Comparison of ENCODE assay signal across 8 cellular contexts in the genomic region with DNA sequence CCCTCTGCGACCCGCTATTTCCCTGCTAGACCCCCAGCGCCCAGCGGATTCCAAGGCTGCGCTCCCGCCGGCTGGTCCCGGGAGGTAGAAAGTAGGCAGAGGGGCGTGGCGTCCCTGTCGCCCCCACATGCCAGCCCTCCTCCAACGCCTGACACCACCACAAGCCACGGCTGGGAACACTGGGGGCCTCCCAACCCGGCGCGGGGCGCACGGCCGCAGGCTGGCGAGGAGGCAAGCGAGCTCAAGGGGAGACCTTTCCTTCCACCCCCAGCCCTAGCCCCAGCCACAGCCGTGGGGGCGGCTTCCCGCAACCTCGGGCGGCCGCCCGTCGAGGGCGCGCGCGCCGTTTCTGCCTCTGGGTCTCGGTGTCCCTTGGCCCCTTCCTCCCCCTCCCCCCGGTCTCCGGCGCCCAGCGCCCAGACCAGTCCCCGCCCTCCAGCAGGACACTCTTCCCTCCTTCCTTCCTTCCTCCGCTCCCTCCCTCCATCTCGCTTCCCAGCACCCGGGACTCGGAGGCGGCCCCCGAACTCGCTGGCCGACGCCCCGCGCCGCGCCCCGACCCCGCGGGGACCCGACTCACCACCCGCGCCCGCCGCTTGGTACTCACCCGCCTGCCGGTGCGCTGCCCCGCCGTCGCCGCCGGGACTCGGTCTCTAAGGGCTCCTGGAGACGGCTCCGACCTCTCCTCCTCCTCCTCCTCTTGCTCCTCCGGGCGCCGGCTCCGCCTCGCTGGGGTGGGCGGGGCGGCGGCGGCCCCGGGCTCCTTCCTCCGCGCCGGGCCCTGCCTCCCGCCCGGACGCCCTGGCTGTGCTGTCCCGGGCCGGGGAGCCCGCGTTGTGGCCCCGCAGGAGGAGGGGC.
DNase-seq lines count a peak whose midpoint lies in the region; ATAC-seq lines count a peak whose summit lies in the region.

GNG12 (minus strand) TSS at position 731 of the 858 bp plus-strand sequence. CDS start 125,781 bp downstream, outside the sequence.

- H3K4me1 Mint-ChIP-seq in T-helper 1 cell treated with Interleukin-12 subunit alpha and Interleukin-12 subunit beta and Interleukin-4 antibody, amounts not matched to agents 30 μg/mL and 1 μg/mL, for 36 hours (ENCODE audit: low read depth), result peaks cover 6% of the 10 kb centered on the region

- H3K4me3 Mint-ChIP-seq in T-helper 1 cell treated with Interleukin-12 subunit alpha and Interleukin-12 subunit beta and Interleukin-4 antibody, amounts not matched to agents 30 μg/mL and 1 μg/mL, for 36 hours, result peak within 1 kb of the TSS; percentile 56

- H3K9me3 Mint-ChIP-seq in T-helper 1 cell treated with Interleukin-12 subunit alpha and Interleukin-12 subunit beta and Interleukin-4 antibody, amounts not matched to agents 30 μg/mL and 1 μg/mL, for 36 hours, result no peaks in the 10 kb centered on the region

- DNase-seq in NCI-H524 (lab: John Stamatoyannopoulos, UW) (peak; percentile 40 to 46), NCI-H524 treated with DMSO at 0.1 percent for 48 hours (lab: John Stamatoyannopoulos, UW) (no peak), ecto neural progenitor cell (ENCODE audit: low spot score) (peak; percentile 87), left kidney (ENCODE audit: low read depth, low spot score) (peak; percentile 90)
- peak; percentile 9 for DNase-seq in stimulated activated CD4-positive, alpha-beta T cell treated with anti-CD3 and anti-CD28 coated beads, Interleukin-4, amount 100 ng/mL, for 24 hours
- DNase-seq in NK-92 treated with Interleukin-12 subunit alpha and Interleukin-12 subunit beta, amount 100 ng/mL, for 24 hours (lab: John Stamatoyannopoulos, UW), result no peak

- H3K27ac Mint-ChIP-seq in T-helper 1 cell treated with Interleukin-12 subunit alpha and Interleukin-12 subunit beta and Interleukin-4 antibody, amounts not matched to agents 30 μg/mL and 1 μg/mL, for 36 hours, result no peak within 1 kb of the TSS

- H3K36me3 Mint-ChIP-seq in T-helper 1 cell treated with Interleukin-12 subunit alpha and Interleukin-12 subunit beta and Interleukin-4 antibody, amounts not matched to agents 30 μg/mL and 1 μg/mL, for 36 hours (ENCODE audit: low read depth), result no peaks in the 10 kb centered on the region

- peak; percentile 72 for ATAC-seq in HG03045 (IDR thresholded peaks at IDR 0.05; ENCODE audit: unreplicated experiment)

- H3K27me3 Mint-ChIP-seq in T-helper 1 cell treated with Interleukin-12 subunit alpha and Interleukin-12 subunit beta and Interleukin-4 antibody, amounts not matched to agents 30 μg/mL and 1 μg/mL, for 36 hours (ENCODE audit: low read depth), result peaks cover 71% of the 10 kb centered on the region

Comparison
In these comparisons a context has a peak if more than half of its experiments do, and no peak if none do; other contexts are left out.
1. DNase-seq: peak in NCI-H524 (2 of 2), ecto neural progenitor cell (single experiment), left kidney (single experiment) and stimulated activated CD4-positive, alpha-beta T cell treated with anti-CD3 and anti-CD28 coated beads, Interleukin-4, amount 100 ng/mL, for 24 hours (single experiment); none in NCI-H524 treated with DMSO at 0.1 percent for 48 hours (single experiment) and NK-92 treated with Interleukin-12 subunit alpha and Interleukin-12 subunit beta, amount 100 ng/mL, for 24 hours (single experiment).